3 cellular contexts compared by ENCODE assay signal in the genomic region with DNA sequence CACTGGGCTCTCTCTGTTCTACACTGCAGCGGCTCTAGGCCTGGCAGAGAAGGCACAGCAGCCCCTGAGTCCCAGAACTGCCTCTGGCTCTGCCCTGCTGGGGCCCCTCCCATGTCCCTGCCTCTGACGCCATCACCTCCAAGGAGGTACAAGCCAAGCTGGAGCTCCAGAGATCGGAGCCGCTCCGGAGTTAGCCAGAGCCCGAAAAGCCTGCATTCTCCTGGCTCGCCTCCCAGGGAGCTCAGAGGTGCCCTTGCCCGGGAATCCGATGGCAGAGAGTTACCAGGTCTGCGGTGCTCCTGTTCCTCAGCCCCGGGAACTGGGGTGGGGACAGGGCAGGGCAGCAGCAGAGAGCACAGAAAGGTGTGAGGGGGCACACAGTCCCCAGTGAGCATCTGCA. TPM values are rescaled to one million over a fixed set of nuclear protein-coding genes. Genes with fewer than 3 reads are reported as not detected.
"Had no signal": no experiment of that assay in that cellular context is flagged by ENCODE, and none has a peak within 500 bp of the region (broad histone marks: within the 10 kb centered on the region; RNA-seq: fewer than 3 reads in every experiment).

No MANE protein-coding gene starts in this region.

RNA-seq across cellular contexts. Expression of a gene that starts 46.9 kb away (rescaled TPM):
- total RNA-seq: activated CD4-positive, alpha-beta T cell treated with anti-CD3 and anti-CD28 coated beads, Interleukin-2, amount 10 ng/mL, durations not matched to agents 24 days and 14 days; activated CD8-positive, alpha-beta T cell treated with anti-CD3 and anti-CD28 coated beads for 36 hours; SK-MEL-5 had no signal
